Comparison of ENCODE assay signal across 2 cellular contexts in genomic region chr11:498297-499181, GRCh38.
TF ChIP-seq lines count a peak whose summit lies in the region.

No MANE protein-coding gene starts in this region.

TF ChIP-seq in SK-N-SH, 30 proteins besides CTCF, POLR2A, EP300 and RAD21 (continued from another document):
- TF ChIP-seq REST (IDR thresholded peaks at IDR 0.05; ENCODE audit: low read depth, low read length) (no peak), NFIC (IDR thresholded peaks at IDR 0.05; ENCODE audit: borderline replicate concordance) (no peak), CHD2 (IDR thresholded peaks at IDR 0.05; ENCODE audit: low read length, partially characterized antibody) (no peak), ELF1 (IDR thresholded peaks at IDR 0.05) (no peak), MAX (IDR thresholded peaks at IDR 0.05; ENCODE audit: low read depth) (no peak), RCOR1 (IDR thresholded peaks at IDR 0.05; ENCODE audit: low read length) (no peak), USF1 (IDR thresholded peaks at IDR 0.05; ENCODE audit: borderline replicate concordance, low read depth) (no peak)
TF ChIP-seq in SK-N-SH: peak in this region for 0.

TF ChIP-seq in SK-N-SH treated with all-trans-retinoic acid at 6 μM for 48 hours, 23 proteins besides CTCF, POLR2A, EP300 and RAD21 (continued from another document):
- TF ChIP-seq, protein P1, sequence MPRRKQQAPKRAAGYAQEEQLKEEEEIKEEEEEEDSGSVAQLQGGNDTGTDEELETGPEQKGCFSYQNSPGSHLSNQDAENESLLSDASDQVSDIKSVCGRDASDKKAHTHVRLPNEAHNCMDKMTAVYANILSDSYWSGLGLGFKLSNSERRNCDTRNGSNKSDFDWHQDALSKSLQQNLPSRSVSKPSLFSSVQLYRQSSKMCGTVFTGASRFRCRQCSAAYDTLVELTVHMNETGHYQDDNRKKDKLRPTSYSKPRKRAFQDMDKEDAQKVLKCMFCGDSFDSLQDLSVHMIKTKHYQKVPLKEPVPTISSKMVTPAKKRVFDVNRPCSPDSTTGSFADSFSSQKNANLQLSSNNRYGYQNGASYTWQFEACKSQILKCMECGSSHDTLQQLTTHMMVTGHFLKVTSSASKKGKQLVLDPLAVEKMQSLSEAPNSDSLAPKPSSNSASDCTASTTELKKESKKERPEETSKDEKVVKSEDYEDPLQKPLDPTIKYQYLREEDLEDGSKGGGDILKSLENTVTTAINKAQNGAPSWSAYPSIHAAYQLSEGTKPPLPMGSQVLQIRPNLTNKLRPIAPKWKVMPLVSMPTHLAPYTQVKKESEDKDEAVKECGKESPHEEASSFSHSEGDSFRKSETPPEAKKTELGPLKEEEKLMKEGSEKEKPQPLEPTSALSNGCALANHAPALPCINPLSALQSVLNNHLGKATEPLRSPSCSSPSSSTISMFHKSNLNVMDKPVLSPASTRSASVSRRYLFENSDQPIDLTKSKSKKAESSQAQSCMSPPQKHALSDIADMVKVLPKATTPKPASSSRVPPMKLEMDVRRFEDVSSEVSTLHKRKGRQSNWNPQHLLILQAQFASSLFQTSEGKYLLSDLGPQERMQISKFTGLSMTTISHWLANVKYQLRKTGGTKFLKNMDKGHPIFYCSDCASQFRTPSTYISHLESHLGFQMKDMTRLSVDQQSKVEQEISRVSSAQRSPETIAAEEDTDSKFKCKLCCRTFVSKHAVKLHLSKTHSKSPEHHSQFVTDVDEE (CRISPR knock-in tag; IDR thresholded peaks at IDR 0.05): no peak
- no peak for TF ChIP-seq PATZ1 (CRISPR knock-in tag; IDR thresholded peaks at IDR 0.05; ENCODE audit: borderline replicate concordance)
- TF ChIP-seq, protein P2, sequence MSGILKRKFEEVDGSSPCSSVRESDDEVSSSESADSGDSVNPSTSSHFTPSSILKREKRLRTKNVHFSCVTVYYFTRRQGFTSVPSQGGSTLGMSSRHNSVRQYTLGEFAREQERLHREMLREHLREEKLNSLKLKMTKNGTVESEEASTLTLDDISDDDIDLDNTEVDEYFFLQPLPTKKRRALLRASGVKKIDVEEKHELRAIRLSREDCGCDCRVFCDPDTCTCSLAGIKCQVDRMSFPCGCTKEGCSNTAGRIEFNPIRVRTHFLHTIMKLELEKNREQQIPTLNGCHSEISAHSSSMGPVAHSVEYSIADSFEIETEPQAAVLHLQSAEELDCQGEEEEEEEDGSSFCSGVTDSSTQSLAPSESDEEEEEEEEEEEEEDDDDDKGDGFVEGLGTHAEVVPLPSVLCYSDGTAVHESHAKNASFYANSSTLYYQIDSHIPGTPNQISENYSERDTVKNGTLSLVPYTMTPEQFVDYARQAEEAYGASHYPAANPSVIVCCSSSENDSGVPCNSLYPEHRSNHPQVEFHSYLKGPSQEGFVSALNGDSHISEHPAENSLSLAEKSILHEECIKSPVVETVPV (CRISPR knock-in tag; IDR thresholded peaks at IDR 0.05): no peak
